Comparison of ENCODE assay signal across 1 cellular context in the genomic region with DNA sequence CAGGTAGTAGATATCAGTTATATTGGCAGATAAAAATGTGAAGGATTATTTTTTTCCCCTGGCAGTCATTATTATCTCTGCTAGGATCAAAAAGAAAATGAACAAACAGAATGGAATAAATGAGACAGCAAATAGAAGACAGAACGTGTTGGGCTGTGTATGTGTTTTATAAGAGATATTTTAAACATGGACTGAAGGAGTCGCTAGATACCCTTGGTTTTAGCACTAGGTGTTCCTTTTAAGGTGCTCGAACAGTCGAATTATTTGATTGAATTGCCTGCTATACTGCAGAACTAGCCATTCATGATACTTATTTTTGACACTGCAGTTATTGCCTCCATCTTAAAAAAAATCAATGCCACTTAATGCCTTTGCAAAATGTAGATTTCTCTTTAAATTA.
TF ChIP-seq lines count a peak whose summit lies in the region.

No MANE protein-coding gene starts in this region.

TF ChIP-seq in HepG2, 621 proteins besides CTCF, POLR2A, EP300 and RAD21 (continued from another document):
- TF ChIP-seq MLXIP (CRISPR knock-in tag; IDR thresholded peaks at IDR 0.05; ENCODE audit: borderline replicate concordance) = no peak
- TF ChIP-seq NR2C2 (CRISPR knock-in tag; IDR thresholded peaks at IDR 0.05; ENCODE audit: borderline replicate concordance) = no peak
- no peak for TF ChIP-seq CCAR2 (optimal IDR thresholded peaks at IDR 0.05; ENCODE audit: low read depth, low read length)
TF ChIP-seq in HepG2: peak in this region for 0.
